Comparison of ENCODE assay signal across 1 cellular context in the genomic region with DNA sequence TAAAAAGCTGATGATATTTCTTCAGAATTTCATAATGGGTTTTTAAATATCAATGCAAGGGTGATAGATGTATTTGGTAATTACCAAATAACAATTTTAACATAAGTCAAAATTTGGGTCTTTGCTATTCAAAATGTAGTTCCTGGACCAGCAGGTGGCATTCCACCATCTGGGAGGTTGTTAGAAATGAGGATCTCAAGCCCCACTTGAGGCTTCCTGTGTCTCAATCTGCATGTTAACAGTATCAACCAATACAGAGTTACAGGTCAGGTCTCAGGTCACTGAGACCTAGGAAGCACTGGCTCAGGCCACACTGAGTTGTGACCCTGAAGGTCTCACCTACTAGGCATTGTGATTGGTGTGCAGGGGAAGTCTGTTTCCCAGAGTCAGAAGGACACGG.
TF ChIP-seq lines count a peak whose summit lies in the region.

No MANE protein-coding gene starts in this region.

TF ChIP-seq in GM23338, 12 proteins besides CTCF, POLR2A, EP300 and RAD21:
- TF ChIP-seq, protein P1, sequence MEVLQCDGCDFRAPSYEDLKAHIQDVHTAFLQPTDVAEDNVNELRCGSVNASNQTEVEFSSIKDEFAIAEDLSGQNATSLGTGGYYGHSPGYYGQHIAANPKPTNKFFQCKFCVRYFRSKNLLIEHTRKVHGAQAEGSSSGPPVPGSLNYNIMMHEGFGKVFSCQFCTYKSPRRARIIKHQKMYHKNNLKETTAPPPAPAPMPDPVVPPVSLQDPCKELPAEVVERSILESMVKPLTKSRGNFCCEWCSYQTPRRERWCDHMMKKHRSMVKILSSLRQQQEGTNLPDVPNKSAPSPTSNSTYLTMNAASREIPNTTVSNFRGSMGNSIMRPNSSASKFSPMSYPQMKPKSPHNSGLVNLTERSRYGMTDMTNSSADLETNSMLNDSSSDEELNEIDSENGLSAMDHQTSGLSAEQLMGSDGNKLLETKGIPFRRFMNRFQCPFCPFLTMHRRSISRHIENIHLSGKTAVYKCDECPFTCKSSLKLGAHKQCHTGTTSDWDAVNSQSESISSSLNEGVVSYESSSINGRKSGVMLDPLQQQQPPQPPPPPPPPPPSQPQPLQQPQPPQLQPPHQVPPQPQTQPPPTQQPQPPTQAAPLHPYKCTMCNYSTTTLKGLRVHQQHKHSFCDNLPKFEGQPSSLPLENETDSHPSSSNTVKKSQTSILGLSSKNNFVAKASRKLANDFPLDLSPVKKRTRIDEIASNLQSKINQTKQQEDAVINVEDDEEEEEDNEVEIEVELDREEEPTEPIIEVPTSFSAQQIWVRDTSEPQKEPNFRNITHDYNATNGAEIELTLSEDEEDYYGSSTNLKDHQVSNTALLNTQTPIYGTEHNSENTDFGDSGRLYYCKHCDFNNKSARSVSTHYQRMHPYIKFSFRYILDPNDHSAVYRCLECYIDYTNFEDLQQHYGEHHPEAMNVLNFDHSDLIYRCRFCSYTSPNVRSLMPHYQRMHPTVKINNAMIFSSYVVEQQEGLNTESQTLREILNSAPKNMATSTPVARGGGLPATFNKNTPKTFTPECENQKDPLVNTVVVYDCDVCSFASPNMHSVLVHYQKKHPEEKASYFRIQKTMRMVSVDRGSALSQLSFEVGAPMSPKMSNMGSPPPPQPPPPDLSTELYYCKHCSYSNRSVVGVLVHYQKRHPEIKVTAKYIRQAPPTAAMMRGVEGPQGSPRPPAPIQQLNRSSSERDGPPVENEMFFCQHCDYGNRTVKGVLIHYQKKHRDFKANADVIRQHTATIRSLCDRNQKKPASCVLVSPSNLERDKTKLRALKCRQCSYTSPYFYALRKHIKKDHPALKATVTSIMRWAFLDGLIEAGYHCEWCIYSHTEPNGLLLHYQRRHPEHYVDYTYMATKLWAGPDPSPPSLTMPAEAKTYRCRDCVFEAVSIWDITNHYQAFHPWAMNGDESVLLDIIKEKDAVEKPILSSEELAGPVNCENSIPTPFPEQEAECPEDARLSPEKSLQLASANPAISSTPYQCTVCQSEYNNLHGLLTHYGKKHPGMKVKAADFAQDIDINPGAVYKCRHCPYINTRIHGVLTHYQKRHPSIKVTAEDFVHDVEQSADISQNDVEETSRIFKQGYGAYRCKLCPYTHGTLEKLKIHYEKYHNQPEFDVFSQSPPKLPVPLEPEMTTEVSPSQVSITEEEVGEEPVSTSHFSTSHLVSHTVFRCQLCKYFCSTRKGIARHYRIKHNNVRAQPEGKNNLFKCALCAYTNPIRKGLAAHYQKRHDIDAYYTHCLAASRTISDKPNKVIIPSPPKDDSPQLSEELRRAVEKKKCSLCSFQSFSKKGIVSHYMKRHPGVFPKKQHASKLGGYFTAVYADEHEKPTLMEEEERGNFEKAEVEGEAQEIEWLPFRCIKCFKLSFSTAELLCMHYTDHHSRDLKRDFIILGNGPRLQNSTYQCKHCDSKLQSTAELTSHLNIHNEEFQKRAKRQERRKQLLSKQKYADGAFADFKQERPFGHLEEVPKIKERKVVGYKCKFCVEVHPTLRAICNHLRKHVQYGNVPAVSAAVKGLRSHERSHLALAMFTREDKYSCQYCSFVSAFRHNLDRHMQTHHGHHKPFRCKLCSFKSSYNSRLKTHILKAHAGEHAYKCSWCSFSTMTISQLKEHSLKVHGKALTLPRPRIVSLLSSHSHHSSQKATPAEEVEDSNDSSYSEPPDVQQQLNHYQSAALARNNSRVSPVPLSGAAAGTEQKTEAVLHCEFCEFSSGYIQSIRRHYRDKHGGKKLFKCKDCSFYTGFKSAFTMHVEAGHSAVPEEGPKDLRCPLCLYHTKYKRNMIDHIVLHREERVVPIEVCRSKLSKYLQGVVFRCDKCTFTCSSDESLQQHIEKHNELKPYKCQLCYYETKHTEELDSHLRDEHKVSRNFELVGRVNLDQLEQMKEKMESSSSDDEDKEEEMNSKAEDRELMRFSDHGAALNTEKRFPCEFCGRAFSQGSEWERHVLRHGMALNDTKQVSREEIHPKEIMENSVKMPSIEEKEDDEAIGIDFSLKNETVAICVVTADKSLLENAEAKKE (CRISPR knock-in tag; IDR thresholded peaks at IDR 0.05): peak; percentile 90
- TF ChIP-seq NANOG (IDR thresholded peaks at IDR 0.05; ENCODE audit: borderline replicate concordance) (no peak), POLR2AphosphoS5 (IDR thresholded peaks at IDR 0.05; ENCODE audit: low read depth) (no peak)
